ENCODE assay signal across 1 cellular context in genomic region chr17:76726231-76726765, GRCh38.
TF ChIP-seq lines count a peak whose summit lies in the region.

Gene JMJD6 (minus strand): TSS chr17:76726606. CDS start chr17:76726475, 131 bp downstream.

TF ChIP-seq in K562, 482 proteins besides CTCF, POLR2A, EP300 and RAD21 (continued from another document):
- TF ChIP-seq, protein P1, sequence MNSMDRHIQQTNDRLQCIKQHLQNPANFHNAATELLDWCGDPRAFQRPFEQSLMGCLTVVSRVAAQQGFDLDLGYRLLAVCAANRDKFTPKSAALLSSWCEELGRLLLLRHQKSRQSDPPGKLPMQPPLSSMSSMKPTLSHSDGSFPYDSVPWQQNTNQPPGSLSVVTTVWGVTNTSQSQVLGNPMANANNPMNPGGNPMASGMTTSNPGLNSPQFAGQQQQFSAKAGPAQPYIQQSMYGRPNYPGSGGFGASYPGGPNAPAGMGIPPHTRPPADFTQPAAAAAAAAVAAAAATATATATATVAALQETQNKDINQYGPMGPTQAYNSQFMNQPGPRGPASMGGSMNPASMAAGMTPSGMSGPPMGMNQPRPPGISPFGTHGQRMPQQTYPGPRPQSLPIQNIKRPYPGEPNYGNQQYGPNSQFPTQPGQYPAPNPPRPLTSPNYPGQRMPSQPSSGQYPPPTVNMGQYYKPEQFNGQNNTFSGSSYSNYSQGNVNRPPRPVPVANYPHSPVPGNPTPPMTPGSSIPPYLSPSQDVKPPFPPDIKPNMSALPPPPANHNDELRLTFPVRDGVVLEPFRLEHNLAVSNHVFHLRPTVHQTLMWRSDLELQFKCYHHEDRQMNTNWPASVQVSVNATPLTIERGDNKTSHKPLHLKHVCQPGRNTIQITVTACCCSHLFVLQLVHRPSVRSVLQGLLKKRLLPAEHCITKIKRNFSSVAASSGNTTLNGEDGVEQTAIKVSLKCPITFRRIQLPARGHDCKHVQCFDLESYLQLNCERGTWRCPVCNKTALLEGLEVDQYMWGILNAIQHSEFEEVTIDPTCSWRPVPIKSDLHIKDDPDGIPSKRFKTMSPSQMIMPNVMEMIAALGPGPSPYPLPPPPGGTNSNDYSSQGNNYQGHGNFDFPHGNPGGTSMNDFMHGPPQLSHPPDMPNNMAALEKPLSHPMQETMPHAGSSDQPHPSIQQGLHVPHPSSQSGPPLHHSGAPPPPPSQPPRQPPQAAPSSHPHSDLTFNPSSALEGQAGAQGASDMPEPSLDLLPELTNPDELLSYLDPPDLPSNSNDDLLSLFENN (IDR thresholded peaks at IDR 0.05; ENCODE audit: low read depth in 2 of 2, low read length in 2 of 2): 0 out of 4 replicates have a peak, but pooled peaks of 1 of the 2 experiments have one; percentile 56
TF ChIP-seq in K562: peak in this region for 94.
